27 cellular contexts compared by ENCODE assay signal in genomic region chr10:112366992-112367391, GRCh38.
"Had no signal": no experiment of that assay in that cellular context is flagged by ENCODE, and none has a peak within 500 bp of the region (broad histone marks: within the 10 kb centered on the region; RNA-seq: fewer than 3 reads in every experiment).

No MANE protein-coding gene starts in this region.

- H3K36me3 Mint-ChIP-seq: activated naive CD4-positive, alpha-beta T cell treated with anti-CD3 and anti-CD28 coated beads, Interleukin-2, amount 10 ng/mL, durations not matched to agents 7 days and 5 days; activated naive CD8-positive, alpha-beta T cell treated with anti-CD3 and anti-CD28 coated beads for 36 hours had no signal

- H3K9me3 Mint-ChIP-seq: activated T-helper 2 cell treated with anti-CD3 and anti-CD28 coated beads, Interferon-gamma antibody, Interleukin-2, Interleukin-4, amounts not matched to agents 10 μg/mL and 5 μg/mL and 100 μg/mL, durations not matched to agents 14 hours and 24 hours and 36 hours had no signal

- DNase-seq: activated CD4-positive, alpha-beta T cell treated with anti-CD3 and anti-CD28 coated beads for 36 hours; activated CD8-positive, alpha-beta memory T cell treated with anti-CD3 and anti-CD28 coated beads, Interleukin-2, amount 50 U/mL, for 4 hours; activated CD8-positive, alpha-beta T cell treated with anti-CD3 and anti-CD28 coated beads for 36 hours; activated gamma-delta T cell treated with Interleukin-2 at 50 U/mL for 16 hours; activated naive CD4-positive, alpha-beta T cell treated with anti-CD3 and anti-CD28 coated beads, Interleukin-2, amount 10 ng/mL, durations not matched to agents 7 days and 5 days; activated naive CD8-positive, alpha-beta T cell treated with anti-CD3 and anti-CD28 coated beads for 36 hours; activated T-cell treated with anti-CD3 and anti-CD28 coated beads, Interleukin-2, amount 50 U/mL, for 72 hours; anterior cingulate cortex; caudate nucleus; Kasumi-1; NCI-H1048; NCI-H1417 treated with DMSO at 0.1 percent for 48 hours; NCI-H1694; NCI-H2029; NCI-H2107; NCI-H2171 treated with DMSO at 0.1 percent for 48 hours; NCI-H345; NCI-H510A; NCI-H526 treated with DMSO at 0.1 percent for 48 hours; NCI-H82; RPMI8226; T-helper 1 cell had no signal

- H3K27ac ChIP-seq: SK-N-MC, VCaP had no signal

- H3K4me1 Mint-ChIP-seq: activated naive CD4-positive, alpha-beta T cell treated with anti-CD3 and anti-CD28 coated beads, Interleukin-2, amount 10 ng/mL, durations not matched to agents 7 days and 5 days had no signal

- H3K27me3 Mint-ChIP-seq: activated CD4-positive, alpha-beta T cell treated with anti-CD3 and anti-CD28 coated beads for 36 hours; activated CD8-positive, alpha-beta T cell treated with anti-CD3 and anti-CD28 coated beads for 36 hours; activated naive CD8-positive, alpha-beta T cell treated with anti-CD3 and anti-CD28 coated beads for 36 hours had no signal

- ATAC-seq: activated CD4-positive, alpha-beta T cell treated with anti-CD3 and anti-CD28 coated beads for 36 hours; activated CD8-positive, alpha-beta T cell treated with anti-CD3 and anti-CD28 coated beads for 36 hours; activated T-cell treated with anti-CD3 and anti-CD28 coated beads, Interleukin-2, amount 50 U/mL, for 72 hours; Panc1; Right ventricle myocardium inferior had no signal

- H3K4me3 ChIP-seq: SK-N-MC had no signal

- H3K4me3 Mint-ChIP-seq: activated CD4-positive, alpha-beta T cell treated with anti-CD3 and anti-CD28 coated beads for 36 hours; activated CD8-positive, alpha-beta T cell treated with anti-CD3 and anti-CD28 coated beads for 36 hours; activated naive CD4-positive, alpha-beta T cell treated with anti-CD3 and anti-CD28 coated beads, Interleukin-2, amount 10 ng/mL, durations not matched to agents 7 days and 5 days; activated naive CD8-positive, alpha-beta T cell treated with anti-CD3 and anti-CD28 coated beads for 36 hours; activated T-cell treated with anti-CD3 and anti-CD28 coated beads, Interleukin-2, amount 50 U/mL, for 72 hours had no signal

- H3K27ac Mint-ChIP-seq: activated CD4-positive, alpha-beta T cell treated with anti-CD3 and anti-CD28 coated beads for 36 hours; activated CD8-positive, alpha-beta T cell treated with anti-CD3 and anti-CD28 coated beads for 36 hours; activated naive CD4-positive, alpha-beta T cell treated with anti-CD3 and anti-CD28 coated beads, Interleukin-2, amount 10 ng/mL, durations not matched to agents 7 days and 5 days; activated naive CD8-positive, alpha-beta T cell treated with anti-CD3 and anti-CD28 coated beads for 36 hours; activated T-cell treated with anti-CD3 and anti-CD28 coated beads, Interleukin-2, amount 50 U/mL, for 72 hours; activated T-helper 2 cell treated with anti-CD3 and anti-CD28 coated beads, Interferon-gamma antibody, Interleukin-2, Interleukin-4, amounts not matched to agents 10 μg/mL and 5 μg/mL and 100 μg/mL, durations not matched to agents 14 hours and 24 hours and 36 hours had no signal
